In the genomic region with DNA sequence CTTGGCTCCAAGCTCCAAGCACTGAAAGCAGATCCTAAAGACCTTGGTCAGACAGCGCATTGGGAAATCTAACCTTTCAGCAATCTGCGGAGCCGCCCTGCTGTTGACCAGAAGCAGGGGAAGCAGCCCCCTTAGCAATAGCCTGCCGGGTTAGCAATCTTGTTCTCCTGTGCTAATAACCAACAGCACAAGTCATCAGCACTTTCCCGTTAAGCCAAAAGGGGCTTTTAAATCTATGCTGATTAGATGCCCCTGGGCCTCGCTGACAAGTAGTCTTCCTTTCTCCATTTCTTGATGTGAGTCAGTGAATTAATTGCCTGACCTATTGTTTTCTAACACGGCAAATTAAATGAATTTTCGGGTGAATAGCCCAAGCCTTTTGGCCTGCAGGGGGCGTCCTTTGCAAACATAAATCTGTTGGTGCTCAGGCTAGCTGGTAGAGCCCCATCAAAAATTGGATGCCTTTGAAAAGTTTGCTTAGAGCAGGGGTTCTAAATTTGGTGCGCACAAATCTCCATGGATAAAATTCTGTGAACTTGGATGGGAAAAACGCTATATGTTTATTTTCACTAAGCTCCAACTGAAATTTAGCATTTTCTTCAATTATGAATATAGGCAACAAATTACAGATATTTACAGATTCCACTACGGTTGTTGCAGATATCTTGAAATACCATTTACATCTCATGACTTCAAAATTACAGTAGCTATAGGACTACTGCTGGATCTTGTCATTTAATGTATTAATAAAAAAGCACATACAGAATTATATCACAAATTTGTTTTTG, we compare ENCODE assay signal across 8 cellular contexts. TPM values are rescaled to one million over a fixed set of nuclear protein-coding genes. Genes with fewer than 3 reads are reported as not detected.
DNase-seq lines count a peak whose midpoint lies in the region; ATAC-seq, FAIRE-seq and TF ChIP-seq lines count a peak whose summit lies in the region.

No MANE protein-coding gene starts in this region.

- peak overlapping the region; percentile 51 for H2AFZ ChIP-seq in astrocyte (ENCODE audit: low read depth, low read length)

- intact Hi-C loops in gastrocnemius medialis (cut with DNase I; ENCODE audit: low total_unique reads) = loop anchor here (1.0 to 10.0 kb wide), 3 partner anchors 327 to 725 kb away; partner anchors contain the start of gene SPATS2L

- H3K36me3 ChIP-seq in astrocyte (ENCODE audit: insufficient read depth, low read length) (no peaks in the 10 kb centered on the region), gastrocnemius medialis (no peaks in the 10 kb centered on the region)

- H3K4me1 ChIP-seq in astrocyte (ENCODE audit: insufficient read depth, low read length) = peaks cover 9% of the 10 kb centered on the region
- H3K4me1 ChIP-seq in gastrocnemius medialis = peaks cover 0 to 8% of the 10 kb centered on the region in 2 donors

- no peak overlapping the region for H3K27ac ChIP-seq in astrocyte (ENCODE audit: low read depth, low read length)
- H3K27ac ChIP-seq in gastrocnemius medialis = no peak overlapping the region

- H4K20me1 ChIP-seq in astrocyte (ENCODE audit: insufficient read depth, low read length) = no peaks in the 10 kb centered on the region

- TF ChIP-seq POLR2A in gastrocnemius medialis (IDR thresholded peaks at IDR 0.05) = no peak

- peak overlapping the region; percentile 86 for H3K27ac Mint-ChIP-seq in astrocyte (ENCODE audit: unreplicated experiment)

- H3K4me2 ChIP-seq in astrocyte (ENCODE audit: low read length) = peak overlapping the region; percentile 80

- no peak overlapping the region for H3K4me3 Mint-ChIP-seq in astrocyte (ENCODE audit: unreplicated experiment)

- H3K9me3 ChIP-seq in astrocyte (ENCODE audit: insufficient read depth, low read depth, low read length) (no peaks in the 10 kb centered on the region), gastrocnemius medialis (no peaks in the 10 kb centered on the region)

- peaks cover 30% of the 10 kb centered on the region for H3K4me1 Mint-ChIP-seq in astrocyte (ENCODE audit: low read depth, unreplicated experiment)

- H3K36me3 Mint-ChIP-seq in astrocyte (ENCODE audit: low read depth, unreplicated experiment) = no peaks in the 10 kb centered on the region

- H3K4me3 ChIP-seq in astrocyte (ENCODE audit: insufficient read depth, low read depth, low read length) (peak overlapping the region; percentile 27), gastrocnemius medialis (peak overlapping the region in 3 of 4 donors; percentile 10 to 32 (median 22))

- DNase-seq in Ammon's horn (ENCODE audit: low spot score) (peak; percentile 80), NAMALWA (ENCODE audit: low spot score) (peak; percentile 87), T-helper 22 cell (ENCODE audit: low read depth) (peak; percentile 39), astrocyte (ENCODE audit: low read depth) (peak; percentile 49), hypothalamus (lab: John Stamatoyannopoulos, UW) (peak; percentile 9 to 96 (median 67)), gastrocnemius medialis (peak; percentile 40 to 55)

- H3K27me3 ChIP-seq in astrocyte (ENCODE audit: insufficient read depth, low read length) (no peaks in the 10 kb centered on the region), gastrocnemius medialis (no peaks in the 10 kb centered on the region)

- peak; percentile 44 for ATAC-seq in GM19395 (IDR thresholded peaks at IDR 0.05; ENCODE audit: unreplicated experiment)
- peak; percentile 63 to 76 for ATAC-seq in gastrocnemius medialis
- ATAC-seq in HG02763 (IDR thresholded peaks at IDR 0.05; ENCODE audit: unreplicated experiment) = no peak

- no peaks in the 10 kb centered on the region for H3K9me3 Mint-ChIP-seq in astrocyte (ENCODE audit: unreplicated experiment)

- TF ChIP-seq CTCF in astrocyte (IDR thresholded peaks at IDR 0.05; ENCODE audit: insufficient read depth, low read depth, low read length) (peak; percentile 99), gastrocnemius medialis (IDR thresholded peaks at IDR 0.05 in 4 of 5, conservative IDR thresholded peaks at IDR 0.05 in 1 of 5) (peak; percentile 71 to 88 (median 79))

- H3K27me3 Mint-ChIP-seq in astrocyte (ENCODE audit: low read depth, unreplicated experiment) = no peaks in the 10 kb centered on the region

- FAIRE-seq in astrocyte (lab: Jason Lieb, UNC) = peak; percentile 37

- peak overlapping the region; percentile 62 for H3K9ac ChIP-seq in astrocyte (ENCODE audit: low read length)

- in situ Hi-C loops in gastrocnemius medialis (cut with MboI; ENCODE audit: low sequenced_read_pairs in 4 of 4) = loop anchor here in 2 of 4 donors (5.0 kb wide), 1 partner anchor 507 kb away; no protein-coding TSS in a partner anchor

- no peaks in the 10 kb centered on the region for H3K79me2 ChIP-seq in astrocyte (ENCODE audit: insufficient read depth, low read length)

RNA-seq across cellular contexts. Expression of gene MAIP1, which starts 24.7 kb away (rescaled TPM):
- 21.7 and 24.4 TPM in 2 replicates for total RNA-seq in astrocyte
- total RNA-seq in gastrocnemius medialis = 10 to 100 TPM; 21.9 to 40.2 (median 26.6) TPM

RNA-seq across cellular contexts. Expression of gene TYW5, which starts 24.7 kb away (rescaled TPM):
- total RNA-seq in astrocyte (9.0 and 9.2 TPM in 2 replicates), gastrocnemius medialis (1 to 10 TPM; 1.7 to 4.5 (median 3.8) TPM)
